In the genomic region with DNA sequence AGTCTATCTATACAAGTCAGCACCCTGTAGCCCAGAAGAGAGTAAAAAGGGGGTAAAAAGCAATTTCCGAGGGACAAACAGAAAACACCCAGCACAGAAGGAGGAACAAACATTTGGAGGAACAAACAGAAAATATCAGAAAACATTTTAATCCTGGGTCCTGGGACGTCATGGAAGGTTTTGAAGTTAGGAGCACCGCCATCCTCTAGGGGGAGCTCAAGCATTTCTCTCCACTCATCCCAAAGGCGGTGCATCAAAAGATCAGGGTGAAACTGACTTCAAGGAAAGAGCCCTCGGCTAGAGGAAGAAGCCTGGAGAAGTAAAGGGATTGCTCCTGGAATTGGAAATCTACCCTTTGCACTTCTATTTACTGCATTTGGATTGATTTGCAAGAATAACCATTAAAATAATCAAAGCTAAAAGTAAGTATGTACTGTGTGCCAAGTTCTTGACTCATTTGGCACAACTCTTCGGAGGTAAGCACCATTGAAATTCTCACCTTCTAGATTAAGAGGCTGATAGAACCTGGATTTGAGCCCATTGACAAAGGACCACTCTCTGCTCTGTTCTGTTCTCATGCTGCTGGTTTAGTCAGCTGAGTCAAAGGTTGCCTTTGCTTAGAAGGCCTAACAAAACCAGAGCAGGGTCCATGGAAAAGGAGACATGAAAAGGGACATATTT, we compare ENCODE assay signal across 8 cellular contexts. TPM values are rescaled to one million over a fixed set of nuclear protein-coding genes. Genes with fewer than 3 reads are reported as not detected.
A peak's percentile ranks its signal among the peaks of the same experiment; 100 is the strongest.
DNase-seq lines count a peak whose midpoint lies in the region; ATAC-seq lines count a peak whose summit lies in the region.

No MANE protein-coding gene starts in this region.

- whole genome bisulfite sequencing in mesenchymal stem cell: 27% methylated on average over 4 of the region's 6 CpGs

- H4K91ac ChIP-seq in mesenchymal stem cell (ENCODE audit: low read length): no peak overlapping the region

- no peak overlapping the region for H3K23ac ChIP-seq in mesenchymal stem cell (ENCODE audit: low read length in 2 of 2)

- H4K8ac ChIP-seq in mesenchymal stem cell (ENCODE audit: low read length): no peak overlapping the region

- peak overlapping the region; percentile 17 for H2AK5ac ChIP-seq in mesenchymal stem cell (ENCODE audit: low read length, severe bottlenecking)

- H3K14ac ChIP-seq in mesenchymal stem cell (ENCODE audit: low read length in 2 of 2): no peak overlapping the region

- peak; percentile 59 for DNase-seq in COR-L47 (lab: John Stamatoyannopoulos, UW)
- DNase-seq in NCI-H748 (lab: John Stamatoyannopoulos, UW; ENCODE audit: unreplicated experiment): peak; percentile 74
- DNase-seq in activated CD4-positive, alpha-beta T cell treated with anti-CD3 and anti-CD28 coated beads, Interleukin-2, amount 50 U/mL, for 48 hours: peak; percentile 55 to 68
- DNase-seq in ecto neural progenitor cell (ENCODE audit: low spot score): peak; percentile 82
- peak; percentile 81 for DNase-seq in mesenchymal stem cell
- peak; percentile 24 to 31 for DNase-seq in stimulated activated CD8-positive, alpha-beta memory T cell treated with anti-CD3 and anti-CD28 coated beads, Interleukin-7, amount 100 ng/mL, for 4 hours (ENCODE audit: low read depth in 2 of 2)

- H3K36me3 ChIP-seq in mesenchymal stem cell (ENCODE audit: control insufficient read depth in 1 of 2, insufficient read depth in 2 of 2, low read depth in 1 of 2, low read length in 2 of 2): no peaks in the 10 kb centered on the region

- H3K9me3 ChIP-seq in mesenchymal stem cell (ENCODE audit: control insufficient read depth, low read length): no peaks in the 10 kb centered on the region

- H2BK120ac ChIP-seq in mesenchymal stem cell (ENCODE audit: low read depth, low read length): no peak overlapping the region

- no peak overlapping the region for H3K4ac ChIP-seq in mesenchymal stem cell (ENCODE audit: low read depth in 1 of 2, low read length in 2 of 2)

- H3K27ac ChIP-seq in mesenchymal stem cell (ENCODE audit: low read length, poor library complexity, severe bottlenecking): no peak overlapping the region

- H3K18ac ChIP-seq in mesenchymal stem cell (ENCODE audit: low read depth in 1 of 2, low read length in 2 of 2): no peak overlapping the region

- no peak overlapping the region for H3K4me3 ChIP-seq in mesenchymal stem cell (ENCODE audit: insufficient read depth in 1 of 2, low read depth in 1 of 2, low read length in 2 of 2)

- H3K27me3 ChIP-seq in mesenchymal stem cell (ENCODE audit: control insufficient read depth in 1 of 2, insufficient read depth in 1 of 2, low read length in 2 of 2): no peaks in the 10 kb centered on the region

- H2BK12ac ChIP-seq in mesenchymal stem cell (ENCODE audit: low read length in 2 of 2): peak overlapping the region in 1 of 2 experiments; percentile 7

- H3K79me1 ChIP-seq in mesenchymal stem cell (replicated peaks; ENCODE audit: low read length, poor library complexity, severe bottlenecking): no peaks in the 10 kb centered on the region

- H3K4me2 ChIP-seq in mesenchymal stem cell (ENCODE audit: low read length, poor library complexity, severe bottlenecking): no peak overlapping the region

- H3K9ac ChIP-seq in mesenchymal stem cell (ENCODE audit: low read length): peak overlapping the region; percentile 33

- H2BK15ac ChIP-seq in mesenchymal stem cell (ENCODE audit: low read depth, poor library complexity, severe bottlenecking): no peak overlapping the region

- H2AFZ ChIP-seq in mesenchymal stem cell (ENCODE audit: low read depth, low read length): no peak overlapping the region

- ATAC-seq in GM19455 (IDR thresholded peaks at IDR 0.05; ENCODE audit: unreplicated experiment) (peak; percentile 89), HG03520 (IDR thresholded peaks at IDR 0.05; ENCODE audit: unreplicated experiment) (peak; percentile 88)

- no peak overlapping the region for H2BK5ac ChIP-seq in mesenchymal stem cell (ENCODE audit: low read depth, low read length, poor library complexity, severe bottlenecking)

- peaks cover 4% of the 10 kb centered on the region for H3K4me1 ChIP-seq in mesenchymal stem cell (ENCODE audit: control insufficient read depth, insufficient read depth, low read depth, low read length)

RNA-seq across cellular contexts. Expression of a gene that starts 17.2 kb away (rescaled TPM):
- 6.7 TPM for polyA plus RNA-seq in mesenchymal stem cell (2013, experiment 1 of 2)
- polyA plus RNA-seq in mesenchymal stem cell (2013, experiment 2 of 2): 6.9 TPM

RNA-seq across cellular contexts. Expression of a gene that starts 18.5 kb away (rescaled TPM):
- 4.8 TPM for polyA plus RNA-seq in mesenchymal stem cell (2013, experiment 1 of 2)
- 4.8 TPM for polyA plus RNA-seq in mesenchymal stem cell (2013, experiment 2 of 2)

Comparison
In these comparisons a context has a peak if more than half of its experiments do, and no peak if none do; other contexts are left out.
1. DNase-seq: peak in every context shown above with its lines; median percentile 82 in ecto neural progenitor cell; 81 in mesenchymal stem cell; 74 in NCI-H748; 62 in activated CD4-positive, alpha-beta T cell treated with anti-CD3 and anti-CD28 coated beads, Interleukin-2, amount 50 U/mL, for 48 hours; 59 in COR-L47; 28 in stimulated activated CD8-positive, alpha-beta memory T cell treated with anti-CD3 and anti-CD28 coated beads, Interleukin-7, amount 100 ng/mL, for 4 hours.